ENCODE assay signal across 8 cellular contexts in the genomic region with DNA sequence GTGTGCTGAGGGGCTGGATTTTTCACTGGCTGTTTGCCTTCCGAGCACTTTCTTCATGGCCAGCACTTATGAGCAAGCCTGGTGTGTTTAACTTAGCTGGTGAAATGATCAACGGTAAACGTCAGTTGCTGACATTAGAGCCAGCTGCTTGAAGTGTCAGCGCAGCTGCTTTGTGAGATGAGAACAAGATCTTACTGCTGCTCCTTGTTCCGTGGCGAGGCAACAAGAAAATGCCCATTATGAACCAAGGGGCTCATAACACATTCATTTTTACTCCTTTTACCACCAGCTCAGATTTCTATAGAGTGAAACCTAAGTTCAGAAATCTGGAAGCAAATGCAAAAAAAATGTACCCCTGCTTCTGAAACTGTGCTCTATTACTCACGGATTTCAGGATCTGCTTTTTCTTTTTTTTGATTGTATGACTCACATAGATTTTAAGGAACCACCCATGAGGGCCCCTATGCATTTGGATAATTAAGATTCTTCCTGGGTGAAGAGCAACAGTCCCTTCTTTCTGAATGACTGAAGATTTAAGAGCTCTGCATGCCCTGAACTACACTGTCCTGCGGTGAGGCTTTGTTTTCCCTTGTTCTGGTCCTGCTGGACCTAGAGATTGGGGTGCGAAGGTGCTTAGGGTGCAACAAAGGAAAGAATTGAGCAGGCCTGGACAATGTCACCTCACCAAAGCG.
DNase-seq lines count a peak whose midpoint lies in the region; ATAC-seq and TF ChIP-seq lines count a peak whose summit lies in the region.

No MANE protein-coding gene starts in this region.

- H3K9me3 ChIP-seq in naive thymus-derived CD4-positive, alpha-beta T cell (ENCODE audit: control insufficient read depth in 2 of 3, low read length in 3 of 3), result no peaks in the 10 kb centered on the region

- no peaks in the 10 kb centered on the region for H3K27me3 Mint-ChIP-seq in dendritic cell treated with granulocyte-macrophage colony-stimulating factor and Interleukin-4, amounts not matched to agents 40 ng/mL and 50 ng/mL, for 4 days
- peaks cover 0 to 10% (median 9%) of the 10 kb centered on the region in 5 donors for H3K27me3 Mint-ChIP-seq in naive thymus-derived CD4-positive, alpha-beta T cell

- H3K9me3 Mint-ChIP-seq in dendritic cell treated with granulocyte-macrophage colony-stimulating factor and Interleukin-4, amounts not matched to agents 40 ng/mL and 50 ng/mL, for 4 days, result no peaks in the 10 kb centered on the region
- H3K9me3 Mint-ChIP-seq in naive thymus-derived CD4-positive, alpha-beta T cell, result no peaks in the 10 kb centered on the region

- intact Hi-C loops in dendritic cell treated with granulocyte-macrophage colony-stimulating factor and Interleukin-4, amounts not matched to agents 40 ng/mL and 50 ng/mL, for 4 days (cut with micrococcal nuclease), result loop anchor here (2.0 to 5.0 kb wide), 3 partner anchors 35 to 75 kb away; partner anchors contain the start of gene CPM
- intact Hi-C loops in naive thymus-derived CD4-positive, alpha-beta T cell (cut with micrococcal nuclease), result no loop called here

- CTCF ChIA-PET in naive thymus-derived CD4-positive, alpha-beta T cell (lab: Charles Lee), result no interaction called here
- CTCF ChIA-PET in HEK293T (lab: Yijun Ruan, JAX), result interaction anchor here (0.8 kb wide), 1 partner anchor 17 kb away, joined by 3 read pairs; no protein-coding TSS in a partner anchor

- in situ Hi-C loops in ACHN (cut with HindIII; ENCODE audit: low pct_ligation_motif_present, low pct_unique_long_range_greater_than_20kb, low sequenced_read_pairs), result no loop called here

- POLR2A ChIA-PET in naive thymus-derived CD4-positive, alpha-beta T cell (lab: Charles Lee), result no interaction called here
- POLR2A ChIA-PET in HEK293T (lab: Yijun Ruan, JAX), result no interaction called here

- peak overlapping the region; percentile 93 for H3K27ac Mint-ChIP-seq in dendritic cell treated with granulocyte-macrophage colony-stimulating factor and Interleukin-4, amounts not matched to agents 40 ng/mL and 50 ng/mL, for 4 days
- H3K27ac Mint-ChIP-seq in naive thymus-derived CD4-positive, alpha-beta T cell, result no peak overlapping the region

- peak overlapping the region; percentile 64 for H3K4me3 Mint-ChIP-seq in dendritic cell treated with granulocyte-macrophage colony-stimulating factor and Interleukin-4, amounts not matched to agents 40 ng/mL and 50 ng/mL, for 4 days
- peak overlapping the region in 1 of 10 donors; percentile 53 for H3K4me3 Mint-ChIP-seq in naive thymus-derived CD4-positive, alpha-beta T cell

- ATAC-seq in naive thymus-derived CD4-positive, alpha-beta T cell, result peak; percentile 76

- no peak overlapping the region for H3K4me3 ChIP-seq in naive thymus-derived CD4-positive, alpha-beta T cell (ENCODE audit: low read length)

- DNase-seq in NCI-H82 (lab: John Stamatoyannopoulos, UW) (peak; percentile 7), NCI-H82 treated with DMSO at 0.1 percent for 48 hours (lab: John Stamatoyannopoulos, UW; ENCODE audit: unreplicated experiment) (no peak), NCI-H510A (lab: John Stamatoyannopoulos, UW) (peak; percentile 27), ACHN (no peak), NCI-H2196 (lab: John Stamatoyannopoulos, UW; ENCODE audit: unreplicated experiment) (no peak), HEK293T (ENCODE audit: extremely low spot score) (no peak)
- no peak for DNase-seq in naive thymus-derived CD4-positive, alpha-beta T cell

- H3K36me3 Mint-ChIP-seq in dendritic cell treated with granulocyte-macrophage colony-stimulating factor and Interleukin-4, amounts not matched to agents 40 ng/mL and 50 ng/mL, for 4 days (ENCODE audit: low read depth), result no peaks in the 10 kb centered on the region
- peaks cover 0 to 3% (median 0%) of the 10 kb centered on the region in 5 donors for H3K36me3 Mint-ChIP-seq in naive thymus-derived CD4-positive, alpha-beta T cell

- peaks cover 0 to 5% of the 10 kb centered on the region in 2 donors for H3K27me3 ChIP-seq in naive thymus-derived CD4-positive, alpha-beta T cell (ENCODE audit: control insufficient read depth in 2 of 2, insufficient read depth in 2 of 2, low read length in 2 of 2)

- peaks cover 48% of the 10 kb centered on the region for H3K4me1 Mint-ChIP-seq in dendritic cell treated with granulocyte-macrophage colony-stimulating factor and Interleukin-4, amounts not matched to agents 40 ng/mL and 50 ng/mL, for 4 days (ENCODE audit: low read depth)
- H3K4me1 Mint-ChIP-seq in naive thymus-derived CD4-positive, alpha-beta T cell, result peaks cover 0 to 10% (median 0%) of the 10 kb centered on the region in 7 donors

- H3K4me1 ChIP-seq in naive thymus-derived CD4-positive, alpha-beta T cell (ENCODE audit: control insufficient read depth in 2 of 2, insufficient read depth in 2 of 2, low read length in 2 of 2), result no peaks in the 10 kb centered on the region

- H3K27ac ChIP-seq in naive thymus-derived CD4-positive, alpha-beta T cell (ENCODE audit: low read depth, low read length), result no peak overlapping the region

- H3K36me3 ChIP-seq in naive thymus-derived CD4-positive, alpha-beta T cell (ENCODE audit: control insufficient read depth in 2 of 3, insufficient read depth in 3 of 3, low read length in 3 of 3), result no peaks in the 10 kb centered on the region

TF ChIP-seq in HEK293T, 16 proteins besides CTCF, POLR2A, EP300 and RAD21:
- TF ChIP-seq FOXA1 (IDR thresholded peaks at IDR 0.05), result no peak
- TF ChIP-seq FOXK2 (IDR thresholded peaks at IDR 0.05), result no peak
- TF ChIP-seq CTBP1 (IDR thresholded peaks at IDR 0.05; ENCODE audit: borderline replicate concordance), result no peak
- no peak for TF ChIP-seq SP1 (IDR thresholded peaks at IDR 0.05)
- TF ChIP-seq TARDBP (IDR thresholded peaks at IDR 0.05), result no peak
TF ChIP-seq in HEK293T: peak in this region for 0.

Comparison
In these comparisons a context has a peak if more than half of its experiments do, and no peak if none do; other contexts are left out.
1. DNase-seq: peak in NCI-H82 (single experiment) and NCI-H510A (single experiment); none in NCI-H82 treated with DMSO at 0.1 percent for 48 hours (single experiment), naive thymus-derived CD4-positive, alpha-beta T cell (0 of 9), ACHN (single experiment), NCI-H2196 (single experiment) and HEK293T (single experiment).